In genomic region chr12:101939306-101939705, GRCh38 we compare ENCODE assay signal across 2 cellular contexts.
TF ChIP-seq lines count a peak whose summit lies in the region.

No MANE protein-coding gene starts in this region.

TF ChIP-seq in SK-N-SH, 30 proteins besides CTCF, POLR2A, EP300 and RAD21 (continued from another document):
- TF ChIP-seq ZBTB33 (IDR thresholded peaks at IDR 0.05; ENCODE audit: borderline replicate concordance, low read depth) = no peak
- no peak for TF ChIP-seq FOXM1 (IDR thresholded peaks at IDR 0.05; ENCODE audit: low read depth)
- TF ChIP-seq PBX3 (IDR thresholded peaks at IDR 0.05) = no peak
- TF ChIP-seq FOSL2 (IDR thresholded peaks at IDR 0.05; ENCODE audit: borderline replicate concordance, low read depth) = no peak
- TF ChIP-seq, protein P1, sequence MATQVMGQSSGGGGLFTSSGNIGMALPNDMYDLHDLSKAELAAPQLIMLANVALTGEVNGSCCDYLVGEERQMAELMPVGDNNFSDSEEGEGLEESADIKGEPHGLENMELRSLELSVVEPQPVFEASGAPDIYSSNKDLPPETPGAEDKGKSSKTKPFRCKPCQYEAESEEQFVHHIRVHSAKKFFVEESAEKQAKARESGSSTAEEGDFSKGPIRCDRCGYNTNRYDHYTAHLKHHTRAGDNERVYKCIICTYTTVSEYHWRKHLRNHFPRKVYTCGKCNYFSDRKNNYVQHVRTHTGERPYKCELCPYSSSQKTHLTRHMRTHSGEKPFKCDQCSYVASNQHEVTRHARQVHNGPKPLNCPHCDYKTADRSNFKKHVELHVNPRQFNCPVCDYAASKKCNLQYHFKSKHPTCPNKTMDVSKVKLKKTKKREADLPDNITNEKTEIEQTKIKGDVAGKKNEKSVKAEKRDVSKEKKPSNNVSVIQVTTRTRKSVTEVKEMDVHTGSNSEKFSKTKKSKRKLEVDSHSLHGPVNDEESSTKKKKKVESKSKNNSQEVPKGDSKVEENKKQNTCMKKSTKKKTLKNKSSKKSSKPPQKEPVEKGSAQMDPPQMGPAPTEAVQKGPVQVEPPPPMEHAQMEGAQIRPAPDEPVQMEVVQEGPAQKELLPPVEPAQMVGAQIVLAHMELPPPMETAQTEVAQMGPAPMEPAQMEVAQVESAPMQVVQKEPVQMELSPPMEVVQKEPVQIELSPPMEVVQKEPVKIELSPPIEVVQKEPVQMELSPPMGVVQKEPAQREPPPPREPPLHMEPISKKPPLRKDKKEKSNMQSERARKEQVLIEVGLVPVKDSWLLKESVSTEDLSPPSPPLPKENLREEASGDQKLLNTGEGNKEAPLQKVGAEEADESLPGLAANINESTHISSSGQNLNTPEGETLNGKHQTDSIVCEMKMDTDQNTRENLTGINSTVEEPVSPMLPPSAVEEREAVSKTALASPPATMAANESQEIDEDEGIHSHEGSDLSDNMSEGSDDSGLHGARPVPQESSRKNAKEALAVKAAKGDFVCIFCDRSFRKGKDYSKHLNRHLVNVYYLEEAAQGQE (IDR thresholded peaks at IDR 0.05; ENCODE audit: low read depth, low read length) = no peak
- no peak for TF ChIP-seq USF2 (IDR thresholded peaks at IDR 0.05; ENCODE audit: borderline replicate concordance, low read depth, low read length)
- TF ChIP-seq RCOR1 (IDR thresholded peaks at IDR 0.05; ENCODE audit: low read length) = no peak
- TF ChIP-seq, protein P2, sequence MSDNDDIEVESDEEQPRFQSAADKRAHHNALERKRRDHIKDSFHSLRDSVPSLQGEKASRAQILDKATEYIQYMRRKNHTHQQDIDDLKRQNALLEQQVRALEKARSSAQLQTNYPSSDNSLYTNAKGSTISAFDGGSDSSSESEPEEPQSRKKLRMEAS (IDR thresholded peaks at IDR 0.05; ENCODE audit: low read depth) = no peak
- no peak for TF ChIP-seq JUND (IDR thresholded peaks at IDR 0.05)
TF ChIP-seq in SK-N-SH: peak in this region for 0.

TF ChIP-seq in SK-N-SH treated with all-trans-retinoic acid at 6 μM for 48 hours, 23 proteins besides CTCF, POLR2A, EP300 and RAD21 (continued from another document):
- TF ChIP-seq, protein P3, sequence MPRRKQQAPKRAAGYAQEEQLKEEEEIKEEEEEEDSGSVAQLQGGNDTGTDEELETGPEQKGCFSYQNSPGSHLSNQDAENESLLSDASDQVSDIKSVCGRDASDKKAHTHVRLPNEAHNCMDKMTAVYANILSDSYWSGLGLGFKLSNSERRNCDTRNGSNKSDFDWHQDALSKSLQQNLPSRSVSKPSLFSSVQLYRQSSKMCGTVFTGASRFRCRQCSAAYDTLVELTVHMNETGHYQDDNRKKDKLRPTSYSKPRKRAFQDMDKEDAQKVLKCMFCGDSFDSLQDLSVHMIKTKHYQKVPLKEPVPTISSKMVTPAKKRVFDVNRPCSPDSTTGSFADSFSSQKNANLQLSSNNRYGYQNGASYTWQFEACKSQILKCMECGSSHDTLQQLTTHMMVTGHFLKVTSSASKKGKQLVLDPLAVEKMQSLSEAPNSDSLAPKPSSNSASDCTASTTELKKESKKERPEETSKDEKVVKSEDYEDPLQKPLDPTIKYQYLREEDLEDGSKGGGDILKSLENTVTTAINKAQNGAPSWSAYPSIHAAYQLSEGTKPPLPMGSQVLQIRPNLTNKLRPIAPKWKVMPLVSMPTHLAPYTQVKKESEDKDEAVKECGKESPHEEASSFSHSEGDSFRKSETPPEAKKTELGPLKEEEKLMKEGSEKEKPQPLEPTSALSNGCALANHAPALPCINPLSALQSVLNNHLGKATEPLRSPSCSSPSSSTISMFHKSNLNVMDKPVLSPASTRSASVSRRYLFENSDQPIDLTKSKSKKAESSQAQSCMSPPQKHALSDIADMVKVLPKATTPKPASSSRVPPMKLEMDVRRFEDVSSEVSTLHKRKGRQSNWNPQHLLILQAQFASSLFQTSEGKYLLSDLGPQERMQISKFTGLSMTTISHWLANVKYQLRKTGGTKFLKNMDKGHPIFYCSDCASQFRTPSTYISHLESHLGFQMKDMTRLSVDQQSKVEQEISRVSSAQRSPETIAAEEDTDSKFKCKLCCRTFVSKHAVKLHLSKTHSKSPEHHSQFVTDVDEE (CRISPR knock-in tag; IDR thresholded peaks at IDR 0.05) = no peak
- TF ChIP-seq ZNF8 (CRISPR knock-in tag; IDR thresholded peaks at IDR 0.05) (no peak), PPARA (CRISPR knock-in tag; IDR thresholded peaks at IDR 0.05; ENCODE audit: borderline replicate concordance) (no peak), BACH2 (CRISPR knock-in tag; IDR thresholded peaks at IDR 0.05; ENCODE audit: borderline replicate concordance) (no peak), CREB5 (CRISPR knock-in tag; IDR thresholded peaks at IDR 0.05; ENCODE audit: low read depth) (no peak), PATZ1 (CRISPR knock-in tag; IDR thresholded peaks at IDR 0.05; ENCODE audit: borderline replicate concordance) (no peak), ISL1 (CRISPR knock-in tag; IDR thresholded peaks at IDR 0.05) (no peak), OSR1 (CRISPR knock-in tag; IDR thresholded peaks at IDR 0.05) (no peak), ESRRG (CRISPR knock-in tag; IDR thresholded peaks at IDR 0.05) (no peak), CSRNP3 (CRISPR knock-in tag; IDR thresholded peaks at IDR 0.05) (no peak), ZC3H10 (CRISPR knock-in tag; IDR thresholded peaks at IDR 0.05) (no peak), TCF4 (CRISPR knock-in tag; IDR thresholded peaks at IDR 0.05; ENCODE audit: borderline replicate concordance) (no peak)
TF ChIP-seq in SK-N-SH treated with all-trans-retinoic acid at 6 μM for 48 hours: peak in this region for 0.
